In the genomic region with DNA sequence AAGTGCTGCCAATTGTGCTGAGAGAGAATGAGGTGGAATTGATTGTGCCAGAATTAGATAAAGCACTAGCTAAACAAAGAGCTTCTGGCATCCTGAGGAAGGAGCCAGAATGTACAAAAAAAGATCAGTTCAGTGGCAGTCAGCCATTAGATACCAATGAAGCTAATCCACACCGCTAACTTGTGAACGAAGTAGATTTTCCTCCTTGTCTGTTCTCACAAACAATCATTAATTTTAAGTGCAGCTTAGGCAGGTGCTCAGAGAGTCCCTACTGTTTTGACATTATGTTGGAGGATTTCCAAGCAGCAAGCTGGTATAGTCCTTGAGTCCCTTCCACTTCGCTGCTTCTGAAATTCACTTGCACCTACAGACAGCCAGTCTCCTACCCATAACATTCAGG, we compare ENCODE assay signal across 16 cellular contexts.
DNase-seq lines count a peak whose midpoint lies in the region.
"Had no signal": no experiment of that assay in that cellular context is flagged by ENCODE, and none has a peak within 500 bp of the region (broad histone marks: within the 10 kb centered on the region; RNA-seq: fewer than 3 reads in every experiment).

No MANE protein-coding gene starts in this region.

- DNase-seq in NCI-H2196 (lab: John Stamatoyannopoulos, UW; ENCODE audit: unreplicated experiment), result peak; percentile 27
- DNase-seq in NCI-H2196 treated with DMSO at 0.1 percent for 48 hours (lab: John Stamatoyannopoulos, UW; ENCODE audit: unreplicated experiment), result no peak
- DNase-seq in NCI-H2107 treated with DMSO at 0.1 percent for 48 hours (lab: John Stamatoyannopoulos, UW; ENCODE audit: unreplicated experiment), result peak; percentile 86
- peak; percentile 68 for DNase-seq in SHP77 treated with DMSO at 0.1 percent for 48 hours (lab: John Stamatoyannopoulos, UW)
- DNase-seq in retina, result peak; percentile 23
- no peak for DNase-seq in kidney glomerular epithelial cell (lab: John Stamatoyannopoulos, UW)
- DNase-seq in activated gamma-delta T cell treated with Interleukin-2 at 50 U/mL for 16 hours, result no peak
- no peak for DNase-seq in OCI-M1 (lab: John Stamatoyannopoulos, UW)
- DNase-seq: 8988T; activated CD4-positive, alpha-beta T cell treated with anti-CD3 and anti-CD28 coated beads for 48 hours; CD4-positive, CD25-positive, alpha-beta regulatory T cell; dermis blood vessel endothelial cell; HCEC 1CT; NCI-H1436; Peyer's patch; T-helper 17 cell had no signal

Comparison
In these comparisons a context has a peak if more than half of its experiments do, and no peak if none do; other contexts are left out.
1. DNase-seq: peak in NCI-H2196 (single experiment), NCI-H2107 treated with DMSO at 0.1 percent for 48 hours (single experiment), SHP77 treated with DMSO at 0.1 percent for 48 hours (single experiment) and retina (single experiment); none in NCI-H2196 treated with DMSO at 0.1 percent for 48 hours (single experiment), kidney glomerular epithelial cell (single experiment), activated gamma-delta T cell treated with Interleukin-2 at 50 U/mL for 16 hours (single experiment) and OCI-M1 (single experiment).